8 cellular contexts compared by ENCODE assay signal in genomic region chr2:65435625-65436168, GRCh38. TPM values are rescaled to one million over a fixed set of nuclear protein-coding genes. Genes with fewer than 3 reads are reported as not detected.
DNase-seq lines count a peak whose midpoint lies in the region; ATAC-seq, FAIRE-seq and TF ChIP-seq lines count a peak whose summit lies in the region.

No MANE protein-coding gene starts in this region.

- POLR2A ChIA-PET in A549 (lab: Yijun Ruan, JAX) = interaction anchor here (0.7 to 2.1 kb wide), 12 partner anchors 47 to 371 kb away, joined by 3 to 18 read pairs (median 4); partner anchors contain the start of genes ACTR2 and RAB1A
- POLR2A ChIA-PET in activated CD8-positive, alpha-beta T cell treated with anti-CD3 and anti-CD28 coated beads, Interleukin-2, amount 10 ng/mL, durations not matched to agents 7 days and 5 days (lab: Charles Lee) = interaction anchor here (1.6 kb wide), 2 partner anchors 209 to 306 kb away, joined by 4 to 6 read pairs; partner anchors contain the start of genes ACTR2 and RAB1A
- POLR2A ChIA-PET in endothelial cell of umbilical vein (lab: Charles Lee) = no interaction called here

- H2BK5ac ChIP-seq in mesenchymal stem cell (ENCODE audit: low read depth, low read length, poor library complexity, severe bottlenecking) = peak overlapping the region; percentile 81

- peak overlapping the region; percentile 74 for H3K4me3 ChIP-seq in A549
- peak overlapping the region; percentile 47 to 88 (median 70) for H3K4me3 ChIP-seq in endothelial cell of umbilical vein (replicated peaks in 1 of 3; ENCODE audit: insufficient read depth in 1 of 3, low read depth in 1 of 3, low read length in 3 of 3)
- H3K4me3 ChIP-seq in mesenchymal stem cell (ENCODE audit: insufficient read depth in 1 of 2, low read depth in 1 of 2, low read length in 2 of 2) = peak overlapping the region; percentile 69 to 80

- H3K4me2 ChIP-seq in A549 = peak overlapping the region; percentile 74
- H3K4me2 ChIP-seq in endothelial cell of umbilical vein (ENCODE audit: insufficient read depth, low read length) = peak overlapping the region; percentile 94
- peak overlapping the region; percentile 60 for H3K4me2 ChIP-seq in mesenchymal stem cell (ENCODE audit: low read length, poor library complexity, severe bottlenecking)

- dilution Hi-C loops in endothelial cell of umbilical vein (cut with MboI; ENCODE audit: extremely low pct_ligation_motif_present, low sequenced_read_pairs) = no loop called here

- intact Hi-C loops in endothelial cell of umbilical vein (cut with micrococcal nuclease) = loop anchor here (1.0 to 10.0 kb wide), 2 partner anchors 170 to 999 kb away; partner anchors contain the start of gene MEIS1

- peak; percentile 41 to 63 for TF ChIP-seq RAD21 in A549 (conservative IDR thresholded peaks at IDR 0.05 in 1 of 2, IDR thresholded peaks at IDR 0.05 in 1 of 2)

- H3K9ac ChIP-seq in endothelial cell of umbilical vein (replicated peaks; ENCODE audit: extremely low read depth, insufficient read depth, low read length) (peak overlapping the region; percentile 68), mesenchymal stem cell (ENCODE audit: low read length) (peak overlapping the region; percentile 94)

- peaks cover 2% of the 10 kb centered on the region for H3K36me3 Mint-ChIP-seq in activated CD8-positive, alpha-beta T cell treated with anti-CD3 and anti-CD28 coated beads, Interleukin-2, amount 10 ng/mL, durations not matched to agents 7 days and 5 days (ENCODE audit: low read depth)

- H2AK5ac ChIP-seq in mesenchymal stem cell (ENCODE audit: low read length, severe bottlenecking) = no peak overlapping the region

- WGBS in A549 (ENCODE audit: missing lambda C conversion rate) = 3% methylated on average over 19 of the region's 42 CpGs
- 1% methylated on average over 29 of the region's 42 CpGs for WGBS in mesenchymal stem cell

- no peak overlapping the region for H3K23ac ChIP-seq in mesenchymal stem cell (ENCODE audit: low read length in 2 of 2)

- H3K27ac ChIP-seq in A549 (peak overlapping the region; percentile 97 to 98), endothelial cell of umbilical vein (ENCODE audit: insufficient read depth, low read depth, low read length) (peak overlapping the region; percentile 12), mesenchymal stem cell (ENCODE audit: low read length, poor library complexity, severe bottlenecking) (peak overlapping the region; percentile 98)

- H3K27me3 Mint-ChIP-seq in activated CD8-positive, alpha-beta T cell treated with anti-CD3 and anti-CD28 coated beads, Interleukin-2, amount 10 ng/mL, durations not matched to agents 7 days and 5 days (ENCODE audit: low read depth) = peaks cover 45% of the 10 kb centered on the region

- H4K8ac ChIP-seq in mesenchymal stem cell (ENCODE audit: low read length) = peak overlapping the region; percentile 85

- DNase-seq in A549 (ENCODE audit: low read depth in 1 of 2, low spot score in 1 of 2) (peak; percentile 87 to 95), NCI-H526 (lab: John Stamatoyannopoulos, UW) (peak; percentile 50 to 87), endothelial cell of umbilical vein (ENCODE audit: low read depth, low spot score) (peak; percentile 55), mesenchymal stem cell (peak; percentile 91)
- peak; percentile 48 for DNase-seq in activated CD8-positive, alpha-beta T cell treated with anti-CD3 and anti-CD28 coated beads, Interleukin-2, amount 10 ng/mL, durations not matched to agents 7 days and 5 days
- DNase-seq in stimulated activated CD8-positive, alpha-beta memory T cell treated with anti-CD3 and anti-CD28 coated beads, Interleukin-15, amount 100 ng/mL, for 48 hours (ENCODE audit: low read depth in 2 of 2) = peak; percentile 19 to 21

- H3K9me3 ChIP-seq in A549 (no peaks in the 10 kb centered on the region), endothelial cell of umbilical vein (replicated peaks; ENCODE audit: control insufficient read depth, insufficient read depth, low read length) (no peaks in the 10 kb centered on the region), mesenchymal stem cell (ENCODE audit: control insufficient read depth, low read length) (no peaks in the 10 kb centered on the region)

- no peaks in the 10 kb centered on the region for H3K9me1 ChIP-seq in endothelial cell of umbilical vein (replicated peaks; ENCODE audit: control insufficient read depth, extremely low read depth, insufficient read depth, low read length)

- TF ChIP-seq CTCF in A549 (IDR thresholded peaks at IDR 0.05) (no peak; the same call in 2 of the 3 replicates), endothelial cell of umbilical vein (IDR thresholded peaks at IDR 0.05; ENCODE audit: extremely low read depth in 1 of 2, insufficient read depth in 1 of 2, low read depth in 1 of 2, low read length in 2 of 2) (no peak)

- BruUV-seq in endothelial cell of umbilical vein (replicated peaks; lab: Mats Ljungman, UMichigan) = no TSS peak

- no peak overlapping the region for H3K27ac Mint-ChIP-seq in activated CD8-positive, alpha-beta T cell treated with anti-CD3 and anti-CD28 coated beads, Interleukin-2, amount 10 ng/mL, durations not matched to agents 7 days and 5 days

- H3K4ac ChIP-seq in mesenchymal stem cell (ENCODE audit: low read depth in 1 of 2, low read length in 2 of 2) = peak overlapping the region in 1 of 2 experiments; percentile 91

- H3K14ac ChIP-seq in mesenchymal stem cell (ENCODE audit: low read length in 2 of 2) = peak overlapping the region; percentile 28 to 31

- ATAC-seq in A549 = peak; percentile 52 to 71
- peak; percentile 22 for ATAC-seq in GM18502 (IDR thresholded peaks at IDR 0.05; ENCODE audit: poor library complexity, unreplicated experiment)
- peak; percentile 20 for ATAC-seq in HG03442 (IDR thresholded peaks at IDR 0.05; ENCODE audit: unreplicated experiment)
- ATAC-seq in activated CD8-positive, alpha-beta T cell treated with anti-CD3 and anti-CD28 coated beads, Interleukin-2, amount 10 ng/mL, durations not matched to agents 7 days and 5 days = peak; percentile 11

- H3K9me3 Mint-ChIP-seq in activated CD8-positive, alpha-beta T cell treated with anti-CD3 and anti-CD28 coated beads, Interleukin-2, amount 10 ng/mL, durations not matched to agents 7 days and 5 days (ENCODE audit: insufficient read depth) = no peaks in the 10 kb centered on the region

- H3K27me3 ChIP-seq in endothelial cell of umbilical vein (ENCODE audit: control insufficient read depth in 2 of 2, insufficient read depth in 2 of 2, low read length in 2 of 2) (peaks cover 19 to 33% of the 10 kb centered on the region in 2 experiments), mesenchymal stem cell (ENCODE audit: control insufficient read depth in 1 of 2, insufficient read depth in 1 of 2, low read length in 2 of 2) (no peaks in the 10 kb centered on the region)

- H4K91ac ChIP-seq in mesenchymal stem cell (ENCODE audit: low read length) = peak overlapping the region; percentile 65

- H3K79me2 ChIP-seq in endothelial cell of umbilical vein (ENCODE audit: control insufficient read depth, insufficient read depth, low read length) = no peaks in the 10 kb centered on the region

- peak overlapping the region in 1 of 2 experiments; percentile 61 for H2BK12ac ChIP-seq in mesenchymal stem cell (ENCODE audit: low read length in 2 of 2)

- TF ChIP-seq POLR2A in A549 (IDR thresholded peaks at IDR 0.05; ENCODE audit: low read length) (peak; percentile 39; the same call in 1 of the 2 replicates), endothelial cell of umbilical vein (IDR thresholded peaks at IDR 0.05; ENCODE audit: low read depth, low read length) (no peak)

- H3K4me1 Mint-ChIP-seq in activated CD8-positive, alpha-beta T cell treated with anti-CD3 and anti-CD28 coated beads, Interleukin-2, amount 10 ng/mL, durations not matched to agents 7 days and 5 days (ENCODE audit: low read depth) = peaks cover 13% of the 10 kb centered on the region

- H4K20me1 ChIP-seq in endothelial cell of umbilical vein (replicated peaks; ENCODE audit: control insufficient read depth, extremely low read depth, insufficient read depth, low read length) = no peaks in the 10 kb centered on the region

- H2AFZ ChIP-seq in endothelial cell of umbilical vein (ENCODE audit: low read depth, low read length) = peak overlapping the region; percentile 87
- no peak overlapping the region for H2AFZ ChIP-seq in mesenchymal stem cell (ENCODE audit: low read depth, low read length)

- no peak for FAIRE-seq in A549 (lab: Jason Lieb, UNC)
- peak; percentile 74 for FAIRE-seq in endothelial cell of umbilical vein (lab: Jason Lieb, UNC)

- H3K4me1 ChIP-seq in A549 (peaks cover 17% of the 10 kb centered on the region), endothelial cell of umbilical vein (ENCODE audit: control insufficient read depth, extremely low read depth, insufficient read depth, low read length) (peaks cover 17% of the 10 kb centered on the region), mesenchymal stem cell (ENCODE audit: control insufficient read depth, insufficient read depth, low read depth, low read length) (peaks cover 5% of the 10 kb centered on the region)

- CTCF ChIA-PET in A549 (lab: Yijun Ruan, JAX) (interaction anchor here (0.5 to 4.7 kb wide), 16 partner anchors 18 to 311 kb away, joined by 3 to 27 read pairs (median 4); no protein-coding TSS in a partner anchor), endothelial cell of umbilical vein (lab: Charles Lee) (interaction anchor here (1.4 to 2.8 kb wide), 4 partner anchors 9 to 170 kb away, joined by 3 to 11 read pairs (median 3); no protein-coding TSS in a partner anchor)
- CTCF ChIA-PET in activated CD8-positive, alpha-beta T cell treated with anti-CD3 and anti-CD28 coated beads, Interleukin-2, amount 10 ng/mL, durations not matched to agents 7 days and 5 days (lab: Charles Lee) = interaction anchor here (1.7 kb wide), 1 partner anchor 52 kb away, joined by 6 read pairs; no protein-coding TSS in a partner anchor

- peak overlapping the region; percentile 70 for H2BK15ac ChIP-seq in mesenchymal stem cell (ENCODE audit: low read depth, poor library complexity, severe bottlenecking)

- no peaks in the 10 kb centered on the region for H3K36me3 ChIP-seq in endothelial cell of umbilical vein (ENCODE audit: control insufficient read depth in 2 of 2, extremely low read depth in 1 of 2, insufficient read depth in 2 of 2, low read length in 2 of 2)
- H3K36me3 ChIP-seq in mesenchymal stem cell (ENCODE audit: control insufficient read depth in 1 of 2, insufficient read depth in 2 of 2, low read depth in 1 of 2, low read length in 2 of 2) = no peaks in the 10 kb centered on the region

- H3K18ac ChIP-seq in mesenchymal stem cell (ENCODE audit: low read depth in 1 of 2, low read length in 2 of 2) = peak overlapping the region; percentile 79 to 89

- 0 out of 5 replicates have a peak, but pooled peaks of 1 of the 2 experiments have one; percentile 6 for TF ChIP-seq EP300 in A549 (IDR thresholded peaks at IDR 0.05)

- H3K4me3 Mint-ChIP-seq in activated CD8-positive, alpha-beta T cell treated with anti-CD3 and anti-CD28 coated beads, Interleukin-2, amount 10 ng/mL, durations not matched to agents 7 days and 5 days = peak overlapping the region; percentile 87

- H2BK120ac ChIP-seq in mesenchymal stem cell (ENCODE audit: low read depth, low read length) = peak overlapping the region; percentile 95

- H3K79me1 ChIP-seq in mesenchymal stem cell (replicated peaks; ENCODE audit: low read length, poor library complexity, severe bottlenecking) = peaks cover 8% of the 10 kb centered on the region

RNA-seq across cellular contexts. Expression of gene SPRED2, which starts 3.3 kb away (rescaled TPM):
- polyA plus RNA-seq in A549 (2011; rRNA removed) (28.1 and 29.3 TPM in 2 replicates), A549 (2017; fragmentation: RNase III; extraction: RNeasy Plus Mini Kit Qiagen cat#74134 plus additional on column Dnase treatment) (18.9 to 22.6 TPM (median 20.6 TPM) in 3 replicates), endothelial cell of umbilical vein (3.6 TPM in 2 replicates)
- polyA plus RNA-seq in A549 (2012; cell fraction: cytosol; rRNA removed) = 22.4 and 26.0 TPM in 2 replicates
- 18.5 and 23.7 TPM in 2 replicates for polyA plus RNA-seq in A549 (2012; cell fraction: nucleus; rRNA removed)
- polyA minus RNA-seq in A549 (2011; rRNA and poly(A)+ RNA removed) = 24.1 and 25.4 TPM in 2 replicates
- total RNA-seq in activated CD8-positive, alpha-beta T cell treated with anti-CD3 and anti-CD28 coated beads, Interleukin-2, amount 10 ng/mL, durations not matched to agents 7 days and 5 days = 10 to 100 TPM in 1 of 2 experiments, 1 to 10 TPM in 1; 9.5 to 12.7 TPM
- total RNA-seq in endothelial cell of umbilical vein = 7.8 and 9.6 TPM in 2 replicates
- polyA plus RNA-seq in endothelial cell of umbilical vein (2011; cell fraction: cytosol; rRNA removed) = 3.7 and 4.2 TPM in 2 replicates
- polyA plus RNA-seq in endothelial cell of umbilical vein (2011; cell fraction: nucleus; rRNA removed) = 3.2 and 3.6 TPM in 2 replicates
- 5.9 and 6.6 TPM in 2 replicates for polyA plus RNA-seq in endothelial cell of umbilical vein (2012)
- polyA minus RNA-seq in endothelial cell of umbilical vein = 3.3 and 3.6 TPM in 2 replicates
- polyA minus RNA-seq in endothelial cell of umbilical vein (2011; cell fraction: cytosol; rRNA and poly(A)+ RNA removed) = 4.9 TPM
- polyA minus RNA-seq in endothelial cell of umbilical vein (2011; cell fraction: nucleus; rRNA and poly(A)+ RNA removed) = 2.6 and 2.8 TPM in 2 replicates
- polyA plus RNA-seq in mesenchymal stem cell (2013, experiment 1 of 2) = 47.3 TPM
- 45.9 TPM for polyA plus RNA-seq in mesenchymal stem cell (2013, experiment 2 of 2)

Comparison
In these comparisons a context has a peak if more than half of its experiments do, and no peak if none do; other contexts are left out.
1. Peak in every context shown above with its lines: DNase-seq, ATAC-seq, H3K4me3 ChIP-seq and H3K27ac ChIP-seq.
2. ATAC-seq: peak in every context shown above with its lines; median percentile 62 in A549; 22 in GM18502; 20 in HG03442; 11 in activated CD8-positive, alpha-beta T cell treated with anti-CD3 and anti-CD28 coated beads, Interleukin-2, amount 10 ng/mL, durations not matched to agents 7 days and 5 days.
3. DNase-seq: peak in every context shown above with its lines; median percentile 91 in A549; 91 in mesenchymal stem cell; 68 in NCI-H526; 55 in endothelial cell of umbilical vein; 48 in activated CD8-positive, alpha-beta T cell treated with anti-CD3 and anti-CD28 coated beads, Interleukin-2, amount 10 ng/mL, durations not matched to agents 7 days and 5 days; 20 in stimulated activated CD8-positive, alpha-beta memory T cell treated with anti-CD3 and anti-CD28 coated beads, Interleukin-15, amount 100 ng/mL, for 48 hours.
4. H3K27ac ChIP-seq: peak in every context shown above with its lines; median percentile 98 in mesenchymal stem cell; 98 in A549; 12 in endothelial cell of umbilical vein.